ENCODE assay signal across 8 cellular contexts in the genomic region with DNA sequence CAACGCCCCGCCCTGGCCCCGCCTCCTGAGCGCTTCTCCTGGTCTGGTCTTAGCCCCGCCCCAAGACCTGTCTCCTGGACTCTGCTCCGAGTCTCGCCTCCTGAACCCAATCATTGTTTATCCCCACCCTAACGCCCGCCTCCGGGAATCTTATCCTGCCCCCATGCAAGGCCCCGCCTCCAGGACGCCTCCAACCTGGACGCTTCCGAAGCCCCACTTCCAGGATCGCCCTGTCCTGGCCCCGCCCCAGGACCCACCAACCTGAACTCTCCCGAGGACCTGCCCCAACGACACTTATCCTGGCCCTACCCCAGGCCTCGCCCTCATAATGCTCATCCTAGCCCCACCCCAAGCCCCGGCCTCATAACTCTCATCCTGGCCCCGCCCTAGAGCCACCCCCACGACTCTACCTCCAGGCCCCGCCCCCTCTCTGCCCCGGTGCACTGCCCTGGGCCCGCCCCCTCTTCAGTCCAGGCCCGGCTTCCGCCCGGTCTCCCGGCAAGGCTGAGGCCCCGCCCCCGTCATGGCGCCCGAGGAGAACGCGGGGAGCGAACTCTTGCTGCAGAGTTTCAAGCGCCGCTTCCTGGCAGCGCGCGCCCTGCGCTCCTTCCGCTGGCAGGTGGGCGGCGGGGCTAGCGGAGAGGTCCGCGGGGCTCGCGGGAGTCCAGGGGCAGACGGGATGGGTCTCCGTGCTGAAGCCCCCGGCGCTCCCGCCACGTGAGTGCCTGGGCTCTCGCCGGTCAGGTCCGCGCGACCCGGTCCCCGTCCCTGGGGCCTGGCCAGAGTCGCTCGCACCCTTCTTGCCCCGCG. TPM values are rescaled to one million over a fixed set of nuclear protein-coding genes. Genes with fewer than 3 reads are reported as not detected.
DNase-seq lines count a peak whose midpoint lies in the region; ATAC-seq and TF ChIP-seq lines count a peak whose summit lies in the region.

No MANE protein-coding gene starts in this region.

- peak; percentile 94 for ATAC-seq in HG02759 (IDR thresholded peaks at IDR 0.05; ENCODE audit: unreplicated experiment)
- ATAC-seq in left cardiac atrium, result peak; percentile 99 to 100
- peak; percentile 99 for ATAC-seq in upper lobe of right lung

- TF ChIP-seq CTCF in GM12875 (IDR thresholded peaks at IDR 0.05; ENCODE audit: borderline replicate concordance, insufficient read depth, low read depth, low read length) (no peak), adrenal gland (IDR thresholded peaks at IDR 0.05) (no peak), upper lobe of right lung (IDR thresholded peaks at IDR 0.05) (no peak)

- H3K27me3 ChIP-seq in adrenal gland (no peaks in the 10 kb centered on the region), upper lobe of right lung (no peaks in the 10 kb centered on the region)

- peak in 1 of 2 donors; percentile 37 for TF ChIP-seq POLR2A in adrenal gland (IDR thresholded peaks at IDR 0.05)

- DNase-seq in NCI-H1417 (lab: John Stamatoyannopoulos, UW) (peak; percentile 97 to 100 (median 99)), SW480 (ENCODE audit: low spot score) (peak; percentile 98), adrenal gland (peak; percentile 100), left cardiac atrium (peak; percentile 100), posterior vena cava (ENCODE audit: low spot score) (peak; percentile 100), upper lobe of right lung (peak; percentile 100)

- WGBS in adrenal gland, 4 donors, result 0 to 1% (median 0%) methylated on average over 4 to 63 of the region's 67 CpGs

- intact Hi-C loops in adrenal gland (cut with DNase I), result no loop called here
- intact Hi-C loops in left cardiac atrium (cut with DNase I), result no loop called here
- intact Hi-C loops in posterior vena cava (cut with DNase I), result no loop called here
- intact Hi-C loops in upper lobe of right lung (cut with DNase I), result no loop called here

- H3K27ac ChIP-seq in adrenal gland (peak overlapping the region in 3 of 5 donors; percentile 47 to 94 (median 62)), upper lobe of right lung (peak overlapping the region; percentile 86)

- H3K9me3 ChIP-seq in adrenal gland (replicated peaks in 1 of 3) (no peaks in the 10 kb centered on the region), upper lobe of right lung (no peaks in the 10 kb centered on the region)

- H3K4me3 ChIP-seq in GM12875 (ENCODE audit: low read depth, low read length), result peak overlapping the region; percentile 64
- peak overlapping the region; percentile 22 to 74 (median 51) for H3K4me3 ChIP-seq in adrenal gland
- H3K4me3 ChIP-seq in upper lobe of right lung, result peak overlapping the region; percentile 66

- H3K36me3 ChIP-seq in adrenal gland (replicated peaks in 1 of 2) (no peaks in the 10 kb centered on the region), upper lobe of right lung (no peaks in the 10 kb centered on the region)

- no peaks in the 10 kb centered on the region for H3K4me1 ChIP-seq in adrenal gland (replicated peaks in 1 of 2)
- H3K4me1 ChIP-seq in upper lobe of right lung, result peaks cover 4% of the 10 kb centered on the region

RNA-seq across cellular contexts. Expression of a gene that starts 45.8 kb away (rescaled TPM):
- not detected for total RNA-seq in adrenal gland
- not detected for polyA plus RNA-seq in adrenal gland
- total RNA-seq in left cardiac atrium, result not detected
- not detected for total RNA-seq in posterior vena cava
- total RNA-seq in upper lobe of right lung, result not detected

Comparison
In these comparisons a context has a peak if more than half of its experiments do, and no peak if none do; other contexts are left out.
1. Peak in every context shown above with its lines: DNase-seq, ATAC-seq, H3K4me3 ChIP-seq and H3K27ac ChIP-seq.